27 cellular contexts compared by ENCODE assay signal in the genomic region with DNA sequence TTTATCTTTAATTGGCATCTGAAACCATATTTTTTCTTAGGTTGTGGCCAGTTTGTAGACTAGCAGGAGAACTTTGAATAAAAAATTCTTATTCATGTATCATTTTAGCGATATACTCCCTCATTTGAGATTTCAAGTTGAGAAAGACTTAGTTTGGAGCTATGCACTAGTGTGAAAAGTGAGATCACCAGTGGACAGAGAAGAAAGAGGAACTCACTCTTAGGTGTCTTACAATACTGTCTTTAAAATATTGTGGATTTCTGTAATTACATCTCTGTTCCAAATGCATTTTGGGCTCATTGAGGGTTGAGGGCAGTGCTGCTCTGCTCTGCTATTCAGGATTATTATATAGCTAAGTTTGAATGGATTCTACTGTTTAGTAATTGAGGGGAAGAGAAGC.
"Had no signal": no experiment of that assay in that cellular context is flagged by ENCODE, and none has a peak within 500 bp of the region (broad histone marks: within the 10 kb centered on the region; RNA-seq: fewer than 3 reads in every experiment).

No MANE protein-coding gene starts in this region.

- H3K9me3 ChIP-seq: gastrocnemius medialis, left ventricle myocardium inferior, mucosa of descending colon, neutrophil, testis, transverse colon had no signal

- H3K4me1 ChIP-seq: gastrocnemius medialis, left ventricle myocardium inferior, testis, transverse colon had no signal

- ATAC-seq: effector memory CD8-positive, alpha-beta T cell; gastrocnemius medialis; mucosa of descending colon; sciatic nerve; stimulated activated naive CD8-positive, alpha-beta T cell treated with anti-CD3 and anti-CD28 coated beads, Interleukin-15, Interleukin-2, amounts not matched to agents 100 U/mL and 50 U/mL, for 24 hours had no signal

- H3K27ac Mint-ChIP-seq: activated CD4-positive, alpha-beta memory T cell treated with anti-CD3 and anti-CD28 coated beads for 36 hours; activated T-helper 1 cell treated with anti-CD3 and anti-CD28 coated beads, Interleukin-12 subunit alpha, Interleukin-12 subunit beta, Interleukin-2, Interleukin-4 antibody, amounts not matched to agents 30 ng/mL and 10 ng/mL and 1 ng/mL, durations not matched to agents 14 hours and 24 hours and 36 hours; effector memory CD8-positive, alpha-beta T cell; nephron; progenitor cell of endocrine pancreas had no signal

- H3K4me3 ChIP-seq: gastrocnemius medialis, left ventricle myocardium inferior, mucosa of descending colon, skin epidermis, testis, transverse colon had no signal

- H3K4me3 Mint-ChIP-seq: activated CD4-positive, alpha-beta memory T cell treated with anti-CD3 and anti-CD28 coated beads for 36 hours; activated T-helper 1 cell treated with anti-CD3 and anti-CD28 coated beads, Interleukin-12 subunit alpha, Interleukin-12 subunit beta, Interleukin-2, Interleukin-4 antibody, amounts not matched to agents 30 ng/mL and 10 ng/mL and 1 ng/mL, durations not matched to agents 14 hours and 24 hours and 36 hours; effector memory CD8-positive, alpha-beta T cell; nephron had no signal

- H3K27ac ChIP-seq: gastrocnemius medialis, left ventricle myocardium inferior, neutrophil, skin epidermis, testis, transverse colon, VCaP had no signal

- H3K27me3 Mint-ChIP-seq: activated CD4-positive, alpha-beta memory T cell treated with anti-CD3 and anti-CD28 coated beads for 36 hours; effector memory CD8-positive, alpha-beta T cell; progenitor cell of endocrine pancreas had no signal

- DNase-seq: activated CD4-positive, alpha-beta memory T cell treated with anti-CD3 and anti-CD28 coated beads for 36 hours; activated CD4-positive, alpha-beta T cell treated with anti-CD3 and anti-CD28 coated beads for 48 hours; activated CD8-positive, alpha-beta memory T cell treated with anti-CD3 and anti-CD28 coated beads, Interleukin-2, amount 50 U/mL, for 4 hours; activated gamma-delta T cell treated with Interleukin-2 at 50 U/mL for 16 hours; activated naive CD4-positive, alpha-beta T cell treated with anti-CD3 and anti-CD28 coated beads, Interleukin-2, amount 50 U/mL, for 16 hours; activated T-cell treated with anti-CD3 and anti-CD28 coated beads, Interleukin-2, amount 50 U/mL, for 1 hour; amniotic stem cell; caudate nucleus; cortex of kidney; effector memory CD8-positive, alpha-beta T cell; erythroblast; gastrocnemius medialis; glutamatergic neuron; left ventricle myocardium inferior; mucosa of descending colon; stimulated activated CD4-positive, alpha-beta T cell treated with anti-CD3 and anti-CD28 coated beads, Interleukin-12 subunit alpha, Interleukin-12 subunit beta, amount 100 ng/mL, for 4 hours; stimulated activated CD4-positive, alpha-beta T cell treated with anti-CD3 and anti-CD28 coated beads, Interleukin-4, amount 100 ng/mL, for 1 hour; stimulated activated naive CD8-positive, alpha-beta T cell treated with anti-CD3 and anti-CD28 coated beads, Interleukin-15, Interleukin-2, amounts not matched to agents 100 U/mL and 50 U/mL, for 24 hours; testis; transverse colon had no signal

- H3K9me3 Mint-ChIP-seq: activated CD4-positive, alpha-beta memory T cell treated with anti-CD3 and anti-CD28 coated beads for 36 hours; effector memory CD8-positive, alpha-beta T cell had no signal

- H3K4me1 Mint-ChIP-seq: nephron had no signal
